ENCODE assay signal across 8 cellular contexts in the genomic region with DNA sequence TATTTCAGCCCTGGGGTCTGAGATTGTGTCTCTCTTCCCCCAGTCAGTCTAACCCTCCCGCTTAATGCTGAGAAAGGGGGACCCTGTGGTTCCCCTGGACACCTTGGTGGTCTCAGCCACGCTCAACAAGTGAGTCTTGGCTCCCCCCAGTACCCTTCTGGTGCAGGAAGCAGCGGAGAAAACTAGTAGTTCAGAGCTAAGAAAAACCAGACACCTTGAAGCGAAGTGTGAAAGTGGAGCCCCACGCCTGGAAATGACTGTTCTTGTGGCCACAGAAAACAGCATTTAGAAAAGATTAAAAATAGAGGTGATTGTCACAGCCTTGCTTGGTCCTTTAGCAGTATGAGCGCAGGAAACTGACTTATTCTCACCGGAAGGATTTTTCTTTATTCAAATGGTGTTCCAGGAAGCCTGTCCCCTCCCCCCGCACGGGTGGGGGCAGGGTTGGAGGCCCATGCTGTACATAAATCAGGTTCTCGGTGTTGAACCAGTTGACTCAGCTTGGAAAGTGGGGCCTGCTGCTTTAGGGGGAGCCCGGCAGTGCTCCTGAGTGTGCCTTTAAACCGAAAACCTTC. TPM values are rescaled to one million over a fixed set of nuclear protein-coding genes. Genes with fewer than 3 reads are reported as not detected.
DNase-seq lines count a peak whose midpoint lies in the region; ATAC-seq and TF ChIP-seq lines count a peak whose summit lies in the region.

No MANE protein-coding gene starts in this region.

- intact Hi-C loops in left cardiac atrium (cut with DNase I) = loop anchor here in 1 of 2 donors (10.0 kb wide), 1 partner anchor 275 kb away; a partner anchor contains a TSS

- H3K4me1 ChIP-seq in skeletal muscle tissue (ENCODE audit: control insufficient read depth in 3 of 3, insufficient read depth in 3 of 3, low read length in 3 of 3) = peaks cover 44 to 65% (median 50%) of the 10 kb centered on the region in 3 donors

- ATAC-seq in GM18517 (IDR thresholded peaks at IDR 0.05; ENCODE audit: unreplicated experiment) = peak; percentile 42
- ATAC-seq in HG02759 (IDR thresholded peaks at IDR 0.05; ENCODE audit: unreplicated experiment) = peak; percentile 30
- ATAC-seq in left cardiac atrium = peak in 1 of 2 donors; percentile 2

- H3K27ac ChIP-seq in skeletal muscle tissue (ENCODE audit: low read depth, low read length) = peak overlapping the region; percentile 94

- peak overlapping the region; percentile 87 to 99 (median 90) for H3K9ac ChIP-seq in skeletal muscle tissue (ENCODE audit: low read depth in 1 of 3, low read length in 3 of 3)

- no peaks in the 10 kb centered on the region for H3K9me3 ChIP-seq in skeletal muscle tissue (ENCODE audit: control insufficient read depth in 3 of 3, low read length in 3 of 3)

- no peaks in the 10 kb centered on the region for H3K27me3 ChIP-seq in skeletal muscle tissue (ENCODE audit: control insufficient read depth in 3 of 3, insufficient read depth in 3 of 3, low read length in 3 of 3)

- peak; percentile 75 for DNase-seq in activated effector memory CD4-positive, alpha-beta T cell treated with Interleukin-2 at 50 U/mL for 16 hours
- DNase-seq in left cardiac atrium = peak; percentile 57
- no peak for DNase-seq in epidermal melanocyte (ENCODE audit: insufficient read length, low spot score)
- no peak for DNase-seq in NCI-H1417 treated with DMSO at 0.1 percent for 48 hours (lab: John Stamatoyannopoulos, UW)

- H3K36me3 ChIP-seq in skeletal muscle tissue (ENCODE audit: control insufficient read depth in 3 of 3, insufficient read depth in 3 of 3, low read length in 3 of 3) = peaks cover 8 to 12% (median 11%) of the 10 kb centered on the region in 3 donors

- peak overlapping the region; percentile 73 to 96 (median 92) for H3K4me3 ChIP-seq in skeletal muscle tissue (ENCODE audit: low read length in 3 of 3)

TF ChIP-seq in PFSK-1, 5 proteins besides CTCF, POLR2A, EP300 and RAD21:
- TF ChIP-seq SIN3A (IDR thresholded peaks at IDR 0.05; ENCODE audit: borderline replicate concordance, insufficient read depth, low read length) (peak; percentile 51; the same call in 1 of the 2 replicates), POLR2AphosphoS5 (IDR thresholded peaks at IDR 0.05; ENCODE audit: low read depth, low read length) (no peak)
- TF ChIP-seq, protein P1, sequence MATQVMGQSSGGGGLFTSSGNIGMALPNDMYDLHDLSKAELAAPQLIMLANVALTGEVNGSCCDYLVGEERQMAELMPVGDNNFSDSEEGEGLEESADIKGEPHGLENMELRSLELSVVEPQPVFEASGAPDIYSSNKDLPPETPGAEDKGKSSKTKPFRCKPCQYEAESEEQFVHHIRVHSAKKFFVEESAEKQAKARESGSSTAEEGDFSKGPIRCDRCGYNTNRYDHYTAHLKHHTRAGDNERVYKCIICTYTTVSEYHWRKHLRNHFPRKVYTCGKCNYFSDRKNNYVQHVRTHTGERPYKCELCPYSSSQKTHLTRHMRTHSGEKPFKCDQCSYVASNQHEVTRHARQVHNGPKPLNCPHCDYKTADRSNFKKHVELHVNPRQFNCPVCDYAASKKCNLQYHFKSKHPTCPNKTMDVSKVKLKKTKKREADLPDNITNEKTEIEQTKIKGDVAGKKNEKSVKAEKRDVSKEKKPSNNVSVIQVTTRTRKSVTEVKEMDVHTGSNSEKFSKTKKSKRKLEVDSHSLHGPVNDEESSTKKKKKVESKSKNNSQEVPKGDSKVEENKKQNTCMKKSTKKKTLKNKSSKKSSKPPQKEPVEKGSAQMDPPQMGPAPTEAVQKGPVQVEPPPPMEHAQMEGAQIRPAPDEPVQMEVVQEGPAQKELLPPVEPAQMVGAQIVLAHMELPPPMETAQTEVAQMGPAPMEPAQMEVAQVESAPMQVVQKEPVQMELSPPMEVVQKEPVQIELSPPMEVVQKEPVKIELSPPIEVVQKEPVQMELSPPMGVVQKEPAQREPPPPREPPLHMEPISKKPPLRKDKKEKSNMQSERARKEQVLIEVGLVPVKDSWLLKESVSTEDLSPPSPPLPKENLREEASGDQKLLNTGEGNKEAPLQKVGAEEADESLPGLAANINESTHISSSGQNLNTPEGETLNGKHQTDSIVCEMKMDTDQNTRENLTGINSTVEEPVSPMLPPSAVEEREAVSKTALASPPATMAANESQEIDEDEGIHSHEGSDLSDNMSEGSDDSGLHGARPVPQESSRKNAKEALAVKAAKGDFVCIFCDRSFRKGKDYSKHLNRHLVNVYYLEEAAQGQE (IDR thresholded peaks at IDR 0.05; ENCODE audit: insufficient read depth in 1 of 2, low read depth in 2 of 2, low read length in 2 of 2) = no peak

RNA-seq across cellular contexts. Expression of a gene that starts 8.1 kb away (rescaled TPM):
- 85.2 TPM for polyA plus RNA-seq in PFSK-1 (2012; ENCODE audit: insufficient read length, low read depth)
- total RNA-seq in left cardiac atrium = 10 to 100 TPM; 31.3 to 41.6 TPM
- total RNA-seq in skeletal muscle tissue = 7.3 TPM

RNA-seq across cellular contexts. Expression of a gene that starts 8.3 kb away (rescaled TPM):
- 3,407 TPM for polyA plus RNA-seq in PFSK-1 (2012; ENCODE audit: insufficient read length, low read depth)
- total RNA-seq in left cardiac atrium (100 to 1,000 TPM; 814 to 826 TPM), skeletal muscle tissue (2,732 TPM)

RNA-seq across cellular contexts. Expression of a gene that starts 16.8 kb away (rescaled TPM):
- not detected for polyA plus RNA-seq in PFSK-1 (2012; ENCODE audit: insufficient read length, low read depth)
- total RNA-seq in left cardiac atrium (not detected), skeletal muscle tissue (not detected)

Comparison
In these comparisons a context has a peak if more than half of its experiments do, and no peak if none do; other contexts are left out.
1. DNase-seq: peak in activated effector memory CD4-positive, alpha-beta T cell treated with Interleukin-2 at 50 U/mL for 16 hours (single experiment) and left cardiac atrium (single experiment); none in epidermal melanocyte (single experiment) and NCI-H1417 treated with DMSO at 0.1 percent for 48 hours (single experiment).